ENCODE assay signal across 8 cellular contexts in genomic region chr1:85707990-85708825, GRCh38. TPM values are rescaled to one million over a fixed set of nuclear protein-coding genes. Genes with fewer than 3 reads are reported as not detected.
DNase-seq lines count a peak whose midpoint lies in the region; ATAC-seq lines count a peak whose summit lies in the region.

Gene ZNHIT6 (minus strand): TSS chr1:85708433. CDS start chr1:85708284, 149 bp downstream.

- CTCF ChIA-PET in activated CD8-positive, alpha-beta memory T cell treated with anti-CD3 and anti-CD28 coated beads for 36 hours (lab: Charles Lee) = interaction anchor here (0.7 to 1.0 kb wide), 2 partner anchors 13 to 410 kb away, joined by 3 read pairs; no protein-coding TSS in a partner anchor

- ATAC-seq in GM21360 (IDR thresholded peaks at IDR 0.05; ENCODE audit: unreplicated experiment) = peak; percentile 83

- H2AK5ac ChIP-seq in mesenchymal stem cell (ENCODE audit: low read length, severe bottlenecking) = no peak within 1 kb of the TSS

- H3K4ac ChIP-seq in mesenchymal stem cell (ENCODE audit: low read depth in 1 of 2, low read length in 2 of 2) = peak within 1 kb of the TSS; percentile 45 to 97

- POLR2A ChIA-PET in activated CD8-positive, alpha-beta memory T cell treated with anti-CD3 and anti-CD28 coated beads for 36 hours (lab: Charles Lee) = no interaction called here

- H3K4me1 ChIP-seq in endocrine pancreas (ENCODE audit: control insufficient read depth, insufficient read depth, low read length) (peaks cover 12% of the 10 kb centered on the region), mesenchymal stem cell (ENCODE audit: control insufficient read depth, insufficient read depth, low read depth, low read length) (peaks cover 4% of the 10 kb centered on the region)

- H2AFZ ChIP-seq in mesenchymal stem cell (ENCODE audit: low read depth, low read length) = peak within 1 kb of the TSS; percentile 46

- peak within 1 kb of the TSS; percentile 28 for H2BK15ac ChIP-seq in mesenchymal stem cell (ENCODE audit: low read depth, poor library complexity, severe bottlenecking)

- peak within 1 kb of the TSS; percentile 97 for H4K8ac ChIP-seq in mesenchymal stem cell (ENCODE audit: low read length)

- DNase-seq in Caki2 (ENCODE audit: low read depth) (peak; percentile 98), HT-29 (ENCODE audit: low spot score) (peak; percentile 95), mesenchymal stem cell (peak; percentile 97)
- DNase-seq in NK-92 treated with Interleukin-12 subunit alpha and Interleukin-12 subunit beta, amount 100 ng/mL, for 24 hours (lab: John Stamatoyannopoulos, UW) = peak; percentile 79
- peak; percentile 66 for DNase-seq in stimulated activated CD8-positive, alpha-beta memory T cell treated with anti-CD3 and anti-CD28 coated beads, Interleukin-12 subunit alpha, Interleukin-12 subunit beta, amount 100 ng/mL, for 24 hours (ENCODE audit: extremely low read depth)

- in situ Hi-C loops in Caki2 (cut with HindIII; ENCODE audit: low pct_unique_long_range_greater_than_20kb, low sequenced_read_pairs) = loop anchor here (25.0 kb wide), 1 partner anchor 396 kb away; no protein-coding TSS in a partner anchor

- H3K4me3 ChIP-seq in endocrine pancreas (ENCODE audit: control insufficient read depth, insufficient read depth, low read length) (peak within 1 kb of the TSS; percentile 92), mesenchymal stem cell (ENCODE audit: insufficient read depth in 1 of 2, low read depth in 1 of 2, low read length in 2 of 2) (peak within 1 kb of the TSS; percentile 86 to 98)

- H3K27me3 ChIP-seq in endocrine pancreas (ENCODE audit: control insufficient read depth, insufficient read depth, low read length) (no peaks in the 10 kb centered on the region), mesenchymal stem cell (ENCODE audit: control insufficient read depth in 1 of 2, insufficient read depth in 1 of 2, low read length in 2 of 2) (no peaks in the 10 kb centered on the region)

- peak within 1 kb of the TSS in 1 of 2 experiments; percentile 77 for H2BK12ac ChIP-seq in mesenchymal stem cell (ENCODE audit: low read length in 2 of 2)

- H3K9ac ChIP-seq in endocrine pancreas (ENCODE audit: control insufficient read depth, insufficient read depth, low read length) (peak within 1 kb of the TSS; percentile 85), mesenchymal stem cell (ENCODE audit: low read length) (peak within 1 kb of the TSS; percentile 96)

- peak within 1 kb of the TSS; percentile 86 for H4K91ac ChIP-seq in mesenchymal stem cell (ENCODE audit: low read length)

- peak within 1 kb of the TSS; percentile 89 for H3K4me2 ChIP-seq in mesenchymal stem cell (ENCODE audit: low read length, poor library complexity, severe bottlenecking)

- no peaks in the 10 kb centered on the region for H3K9me3 ChIP-seq in endocrine pancreas (ENCODE audit: control insufficient read depth, low read length)
- H3K9me3 ChIP-seq in mesenchymal stem cell (ENCODE audit: control insufficient read depth, low read length) = no peaks in the 10 kb centered on the region

- H3K36me3 ChIP-seq in endocrine pancreas (ENCODE audit: control insufficient read depth, insufficient read depth, low read length) (no peaks in the 10 kb centered on the region), mesenchymal stem cell (ENCODE audit: control insufficient read depth in 1 of 2, insufficient read depth in 2 of 2, low read depth in 1 of 2, low read length in 2 of 2) (peaks cover 5 to 30% of the 10 kb centered on the region in 2 experiments)

- WGBS in mesenchymal stem cell = under 1% methylated on average over 24 of the region's 35 CpGs

- peak within 1 kb of the TSS; percentile 73 for H2BK120ac ChIP-seq in mesenchymal stem cell (ENCODE audit: low read depth, low read length)

- peak within 1 kb of the TSS; percentile 50 for H2BK5ac ChIP-seq in mesenchymal stem cell (ENCODE audit: low read depth, low read length, poor library complexity, severe bottlenecking)

- peak within 1 kb of the TSS; percentile 94 for H3K27ac ChIP-seq in mesenchymal stem cell (ENCODE audit: low read length, poor library complexity, severe bottlenecking)

- no peak within 1 kb of the TSS for H3K23ac ChIP-seq in mesenchymal stem cell (ENCODE audit: low read length in 2 of 2)

- peak within 1 kb of the TSS; percentile 73 to 91 for H3K18ac ChIP-seq in mesenchymal stem cell (ENCODE audit: low read depth in 1 of 2, low read length in 2 of 2)

- H3K79me1 ChIP-seq in mesenchymal stem cell (replicated peaks; ENCODE audit: low read length, poor library complexity, severe bottlenecking) = no peaks in the 10 kb centered on the region

- peak within 1 kb of the TSS in 1 of 2 experiments; percentile 63 for H3K14ac ChIP-seq in mesenchymal stem cell (ENCODE audit: low read length in 2 of 2)

RNA-seq across cellular contexts. Expression of gene ZNHIT6, which starts in this region (rescaled TPM):
- total RNA-seq in Caki2 (2014; rRNA removed; shearing (Covaris generic); ENCODE audit: low replicate concordance) = 8.3 and 10.3 TPM in 2 replicates
- total RNA-seq in HT-29 (2014; rRNA removed; shearing (Covaris generic)) = 3.7 and 4.5 TPM in 2 replicates
- 10 to 100 TPM; 32.5 to 32.7 TPM for total RNA-seq in activated CD8-positive, alpha-beta memory T cell treated with anti-CD3 and anti-CD28 coated beads for 36 hours
- 22.7 TPM for polyA plus RNA-seq in mesenchymal stem cell (2013, experiment 1 of 2)
- 22.7 TPM for polyA plus RNA-seq in mesenchymal stem cell (2013, experiment 2 of 2)

Comparison
In these comparisons a context has a peak if more than half of its experiments do, and no peak if none do; other contexts are left out.
1. Peak in every context shown above with its lines: DNase-seq, ATAC-seq, H3K4me3 ChIP-seq and H3K27ac ChIP-seq.